28 cellular contexts compared by ENCODE assay signal in genomic region chr7:1993031-1993685, GRCh38.
DNase-seq lines count a peak whose midpoint lies in the region; ATAC-seq, FAIRE-seq and TF ChIP-seq lines count a peak whose summit lies in the region.
"Had no signal": no experiment of that assay in that cellular context is flagged by ENCODE, and none has a peak within 500 bp of the region (broad histone marks: within the 10 kb centered on the region; RNA-seq: fewer than 3 reads in every experiment).

No MANE protein-coding gene starts in this region.

- H3K9me2 ChIP-seq in Karpas-422 (replicated peaks; ENCODE audit: insufficient read depth, low read length) = no peaks in the 10 kb centered on the region

- H3K4me1 ChIP-seq in cardiac muscle cell (ENCODE audit: low read depth) (peaks cover 14% of the 10 kb centered on the region), subcutaneous abdominal adipose tissue (ENCODE audit: control insufficient read depth in 5 of 5, insufficient read depth in 5 of 5, low read length in 5 of 5) (peaks cover 6 to 50% (median 41%) of the 10 kb centered on the region in 5 donors), Karpas-422 (ENCODE audit: low read length) (no peaks in the 10 kb centered on the region), thyroid gland (no peaks in the 10 kb centered on the region)

- no peak overlapping the region for H3K4me3 ChIP-seq in cardiac muscle cell
- peak overlapping the region in 1 of 5 donors; percentile 42 for H3K4me3 ChIP-seq in subcutaneous abdominal adipose tissue (ENCODE audit: low read depth in 1 of 5, low read length in 5 of 5)
- H3K4me3 ChIP-seq in Karpas-422 (ENCODE audit: low read length) = no peak overlapping the region
- H3K4me3 ChIP-seq in thyroid gland (replicated peaks in 1 of 3) = no peak overlapping the region
- H3K4me3 ChIP-seq: tibial nerve had no signal

- TF ChIP-seq CTCF in cardiac muscle cell (IDR thresholded peaks at IDR 0.05; ENCODE audit: low read depth, low read length) (no peak), brain (conservative IDR thresholded peaks at IDR 0.05) (no peak), thyroid gland (IDR thresholded peaks at IDR 0.05) (no peak)

- H3K9me3 ChIP-seq in cardiac muscle cell (ENCODE audit: low read depth) (no peaks in the 10 kb centered on the region), subcutaneous abdominal adipose tissue (ENCODE audit: control insufficient read depth in 5 of 5, low read length in 5 of 5) (no peaks in the 10 kb centered on the region), Karpas-422 (ENCODE audit: low read length) (no peaks in the 10 kb centered on the region), thyroid gland (no peaks in the 10 kb centered on the region)
- H3K9me3 ChIP-seq: neutrophil, tibial nerve had no signal

- no peaks in the 10 kb centered on the region for H3K27me3 ChIP-seq in cardiac muscle cell
- H3K27me3 ChIP-seq in subcutaneous abdominal adipose tissue (ENCODE audit: control insufficient read depth in 5 of 5, insufficient read depth in 4 of 5, low read length in 5 of 5) = no peaks in the 10 kb centered on the region
- no peaks in the 10 kb centered on the region for H3K27me3 ChIP-seq in Karpas-422 (ENCODE audit: low read length)
- H3K27me3 ChIP-seq in thyroid gland = no peaks in the 10 kb centered on the region
- H3K27me3 ChIP-seq: neutrophil, tibial nerve had no signal

- H3K36me3 ChIP-seq in cardiac muscle cell (no peaks in the 10 kb centered on the region), subcutaneous abdominal adipose tissue (ENCODE audit: control insufficient read depth in 5 of 5, insufficient read depth in 5 of 5, low read length in 5 of 5) (no peaks in the 10 kb centered on the region), Karpas-422 (ENCODE audit: insufficient read depth, low read length) (no peaks in the 10 kb centered on the region), thyroid gland (no peaks in the 10 kb centered on the region)
- H3K36me3 ChIP-seq: neutrophil had no signal

- no peak for FAIRE-seq in HTR-8/SVneo (lab: Jason Lieb, UNC)
- FAIRE-seq: A204.1, astrocyte, G401.6, keratinocyte had no signal

- 86% methylated on average over 13 of the region's 13 CpGs for WGBS in thyroid gland, 2 donors

- no peak overlapping the region for H3K4me2 ChIP-seq in Karpas-422 (ENCODE audit: low read depth, low read length, poor library complexity, severe bottlenecking)

- peak overlapping the region; percentile 75 for H3K27ac ChIP-seq in cardiac muscle cell
- peak overlapping the region; percentile 58 for H3K27ac ChIP-seq in subcutaneous abdominal adipose tissue (ENCODE audit: low read depth, low read length)
- no peak overlapping the region for H3K27ac ChIP-seq in Karpas-422 (ENCODE audit: low read length)
- H3K27ac ChIP-seq in thyroid gland = no peak overlapping the region
- H3K27ac ChIP-seq: neutrophil, tibial nerve had no signal

- peak overlapping the region; percentile 28 to 70 (median 54) for H3K27ac Mint-ChIP-seq in brain
- H3K27ac Mint-ChIP-seq: activated CD4-positive, alpha-beta memory T cell treated with anti-CD3 and anti-CD28 coated beads, Interleukin-2, amount 10 ng/mL, durations not matched to agents 7 days and 5 days; activated naive CD4-positive, alpha-beta T cell treated with anti-CD3 and anti-CD28 coated beads, Interleukin-2, amount 50 U/mL, for 24 hours; activated T-helper 2 cell treated with anti-CD3 and anti-CD28 coated beads, Interferon-gamma antibody, Interleukin-2, Interleukin-4, amounts not matched to agents 10 μg/mL and 5 μg/mL and 100 μg/mL, durations not matched to agents 14 hours and 24 hours and 36 hours had no signal

- DNase-seq in cardiac muscle cell (ENCODE audit: low read depth in 1 of 2, low spot score in 1 of 2) (no peak), Right ventricle myocardium inferior (ENCODE audit: missing footprints) (no peak), left colon (no peak), Karpas-422 (no peak), thyroid gland (no peak), HTR-8/SVneo (ENCODE audit: insufficient read length, low spot score) (no peak)
- DNase-seq: activated CD4-positive, alpha-beta memory T cell treated with anti-CD3 and anti-CD28 coated beads, Interleukin-2, amount 10 ng/mL, durations not matched to agents 7 days and 5 days; CD8-positive, alpha-beta memory T cell; DMS53; NCI-H1092 treated with DMSO at 0.1 percent for 48 hours; NCI-H1930; NCI-H526; SIG-M5; stimulated activated CD4-positive, alpha-beta T cell treated with anti-CD3 and anti-CD28 coated beads, Interleukin-15, amount 100 ng/mL, for 24 hours; stimulated activated naive CD4-positive, alpha-beta T cell treated with Interleukin-2 at 50 U/mL for 16 hours had no signal

- no peak for TF ChIP-seq POLR2A in thyroid gland (IDR thresholded peaks at IDR 0.05)

- H3K36me3 Mint-ChIP-seq in brain = no peaks in the 10 kb centered on the region
- H3K36me3 Mint-ChIP-seq: activated naive CD4-positive, alpha-beta T cell treated with anti-CD3 and anti-CD28 coated beads, Interleukin-2, amount 50 U/mL, for 24 hours; CD8-positive, alpha-beta memory T cell had no signal

- H3K9me3 Mint-ChIP-seq in brain = no peaks in the 10 kb centered on the region
- H3K9me3 Mint-ChIP-seq: activated CD4-positive, alpha-beta memory T cell treated with anti-CD3 and anti-CD28 coated beads, Interleukin-2, amount 10 ng/mL, durations not matched to agents 7 days and 5 days; activated naive CD4-positive, alpha-beta T cell treated with anti-CD3 and anti-CD28 coated beads, Interleukin-2, amount 50 U/mL, for 24 hours; activated T-helper 2 cell treated with anti-CD3 and anti-CD28 coated beads, Interferon-gamma antibody, Interleukin-2, Interleukin-4, amounts not matched to agents 10 μg/mL and 5 μg/mL and 100 μg/mL, durations not matched to agents 14 hours and 24 hours and 36 hours; CD8-positive, alpha-beta memory T cell; central memory CD8-positive, alpha-beta T cell had no signal

- H3K79me2 ChIP-seq in Karpas-422 (ENCODE audit: low read length) = no peaks in the 10 kb centered on the region

- intact Hi-C loops in Right ventricle myocardium inferior (cut with DNase I) (no loop called here), left colon (cut with DNase I, micrococcal nuclease) (no loop called here), thyroid gland (cut with DNase I) (no loop called here)

- H3K9ac ChIP-seq in subcutaneous abdominal adipose tissue (ENCODE audit: low read length in 5 of 5) = peak overlapping the region in 1 of 5 donors; percentile 4
- no peak overlapping the region for H3K9ac ChIP-seq in Karpas-422 (ENCODE audit: low read length)

- no peak for ATAC-seq in Right ventricle myocardium inferior
- peak; percentile 30 for ATAC-seq in left colon
- ATAC-seq: activated CD4-positive, CD25-positive, alpha-beta regulatory T cell treated with anti-CD3 and anti-CD28 coated beads, Interleukin-2, amount 50 U/mL, for 24 hours; Panc1 had no signal

- H3K4me1 Mint-ChIP-seq in brain = peaks cover 38% of the 10 kb centered on the region
- H3K4me1 Mint-ChIP-seq: activated CD4-positive, alpha-beta memory T cell treated with anti-CD3 and anti-CD28 coated beads, Interleukin-2, amount 10 ng/mL, durations not matched to agents 7 days and 5 days had no signal

- no peak overlapping the region for H2AFZ ChIP-seq in Karpas-422 (ENCODE audit: low read length)

- no peaks in the 10 kb centered on the region for H3K27me3 Mint-ChIP-seq in brain
- H3K27me3 Mint-ChIP-seq: activated CD4-positive, alpha-beta memory T cell treated with anti-CD3 and anti-CD28 coated beads, Interleukin-2, amount 10 ng/mL, durations not matched to agents 7 days and 5 days; activated naive CD4-positive, alpha-beta T cell treated with anti-CD3 and anti-CD28 coated beads, Interleukin-2, amount 50 U/mL, for 24 hours; CD8-positive, alpha-beta memory T cell; central memory CD8-positive, alpha-beta T cell had no signal

- no peak overlapping the region for H3K4me3 Mint-ChIP-seq in brain
- H3K4me3 Mint-ChIP-seq: activated CD4-positive, alpha-beta memory T cell treated with anti-CD3 and anti-CD28 coated beads, Interleukin-2, amount 10 ng/mL, durations not matched to agents 7 days and 5 days; activated naive CD4-positive, alpha-beta T cell treated with anti-CD3 and anti-CD28 coated beads, Interleukin-2, amount 50 U/mL, for 24 hours; CD8-positive, alpha-beta memory T cell; central memory CD8-positive, alpha-beta T cell had no signal

- no peaks in the 10 kb centered on the region for H4K20me1 ChIP-seq in Karpas-422 (ENCODE audit: insufficient read depth, low read depth, low read length)

Comparison
In these comparisons a context has a peak if more than half of its experiments do, and no peak if none do; other contexts are left out.
1. H3K27ac ChIP-seq: peak in cardiac muscle cell (single experiment) and subcutaneous abdominal adipose tissue (single experiment); none in Karpas-422 (single experiment) and thyroid gland (0 of 3).